Comparison of ENCODE assay signal across 1 cellular context in the genomic region with DNA sequence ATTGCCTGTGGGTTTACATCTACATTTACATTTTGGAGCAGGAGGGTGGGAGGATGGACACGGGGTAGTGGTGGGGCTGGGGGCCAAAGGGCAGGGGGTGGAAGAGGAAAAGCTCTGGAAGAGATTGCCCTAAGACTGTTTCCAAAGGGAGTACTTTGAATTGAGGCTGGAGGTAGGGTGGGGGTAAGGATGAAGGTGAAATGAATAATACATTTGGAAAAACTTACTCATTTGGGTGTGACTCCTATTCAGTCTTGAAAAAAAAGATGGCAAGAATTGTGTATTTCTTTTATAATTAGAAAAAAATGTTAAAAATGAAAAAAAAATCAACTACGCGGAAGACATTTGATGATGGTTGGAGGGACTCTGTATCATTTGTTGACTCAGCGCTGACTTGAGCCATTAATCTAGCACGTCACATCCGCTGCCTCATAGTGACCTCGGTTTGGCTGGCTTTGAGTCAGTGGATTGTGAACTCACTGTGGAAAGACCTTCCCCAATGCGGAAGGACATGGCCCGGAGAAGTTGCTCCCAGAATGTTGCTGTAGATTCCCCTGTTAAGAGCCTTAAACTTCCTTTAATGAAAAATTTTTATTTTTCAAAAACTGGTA.
TF ChIP-seq lines count a peak whose summit lies in the region.

No MANE protein-coding gene starts in this region.

TF ChIP-seq in IMR-90, 13 proteins besides CTCF, POLR2A, EP300 and RAD21:
- TF ChIP-seq, protein P1, sequence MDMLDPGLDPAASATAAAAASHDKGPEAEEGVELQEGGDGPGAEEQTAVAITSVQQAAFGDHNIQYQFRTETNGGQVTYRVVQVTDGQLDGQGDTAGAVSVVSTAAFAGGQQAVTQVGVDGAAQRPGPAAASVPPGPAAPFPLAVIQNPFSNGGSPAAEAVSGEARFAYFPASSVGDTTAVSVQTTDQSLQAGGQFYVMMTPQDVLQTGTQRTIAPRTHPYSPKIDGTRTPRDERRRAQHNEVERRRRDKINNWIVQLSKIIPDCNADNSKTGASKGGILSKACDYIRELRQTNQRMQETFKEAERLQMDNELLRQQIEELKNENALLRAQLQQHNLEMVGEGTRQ (IDR thresholded peaks at IDR 0.05; ENCODE audit: low read depth, low read length), result no peak
- TF ChIP-seq CHD1 (IDR thresholded peaks at IDR 0.05; ENCODE audit: low read depth, low read length) (no peak), MAZ (IDR thresholded peaks at IDR 0.05; ENCODE audit: borderline replicate concordance, low read depth, low read length) (0 out of 2 replicates have a peak, but pooled peaks have one; percentile 34), BHLHE40 (IDR thresholded peaks at IDR 0.05; ENCODE audit: low read depth, low read length) (no peak), MAFK (IDR thresholded peaks at IDR 0.05; ENCODE audit: low read depth, low read length) (peak; percentile 68), FOS (IDR thresholded peaks at IDR 0.05; ENCODE audit: low read depth, low read length) (peak; percentile 85), RCOR1 (IDR thresholded peaks at IDR 0.05; ENCODE audit: insufficient replicate concordance, low read length) (no peak), CEBPB (IDR thresholded peaks at IDR 0.05; ENCODE audit: low read depth, low read length) (0 out of 2 replicates have a peak, but pooled peaks have one; percentile 32), RFX5 (IDR thresholded peaks at IDR 0.05; ENCODE audit: low read depth, low read length) (no peak), SMC3 (IDR thresholded peaks at IDR 0.05; ENCODE audit: low read depth, low read length) (no peak), NFE2L2 (IDR thresholded peaks at IDR 0.05; ENCODE audit: low read depth, low read length) (peak; percentile 40; the same call in 1 of the 2 replicates), MXI1 (IDR thresholded peaks at IDR 0.05; ENCODE audit: borderline replicate concordance, low read depth, low read length) (no peak)
- TF ChIP-seq, protein P2, sequence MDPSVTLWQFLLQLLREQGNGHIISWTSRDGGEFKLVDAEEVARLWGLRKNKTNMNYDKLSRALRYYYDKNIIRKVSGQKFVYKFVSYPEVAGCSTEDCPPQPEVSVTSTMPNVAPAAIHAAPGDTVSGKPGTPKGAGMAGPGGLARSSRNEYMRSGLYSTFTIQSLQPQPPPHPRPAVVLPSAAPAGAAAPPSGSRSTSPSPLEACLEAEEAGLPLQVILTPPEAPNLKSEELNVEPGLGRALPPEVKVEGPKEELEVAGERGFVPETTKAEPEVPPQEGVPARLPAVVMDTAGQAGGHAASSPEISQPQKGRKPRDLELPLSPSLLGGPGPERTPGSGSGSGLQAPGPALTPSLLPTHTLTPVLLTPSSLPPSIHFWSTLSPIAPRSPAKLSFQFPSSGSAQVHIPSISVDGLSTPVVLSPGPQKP (IDR thresholded peaks at IDR 0.05; ENCODE audit: borderline replicate concordance, low read depth, low read length), result no peak
